ENCODE assay signal across 1 cellular context in the genomic region with DNA sequence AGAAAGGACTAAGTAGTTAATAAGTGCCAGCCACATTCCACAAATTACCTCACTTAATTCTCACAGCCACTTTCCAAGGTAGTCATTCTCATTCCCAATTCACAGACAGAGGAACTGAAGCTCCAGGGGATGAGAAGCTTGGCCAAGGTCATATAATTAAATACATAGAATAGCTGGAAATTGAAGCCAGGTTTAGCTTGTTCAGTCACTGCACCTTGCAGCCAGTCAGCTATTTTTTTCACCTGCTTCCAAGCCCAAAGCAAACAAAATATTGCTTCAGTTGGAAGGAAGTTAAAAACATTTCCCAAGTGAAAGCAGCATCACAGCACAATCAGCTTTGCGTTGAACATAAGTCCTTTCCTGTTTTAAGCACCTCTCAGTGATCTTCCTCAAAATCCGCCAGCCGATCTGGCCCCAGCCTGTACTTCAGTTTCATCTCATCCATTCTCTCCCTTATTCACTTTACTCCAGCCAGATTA.
TF ChIP-seq lines count a peak whose summit lies in the region.

No MANE protein-coding gene starts in this region.

TF ChIP-seq in endothelial cell of umbilical vein, 7 proteins besides CTCF, POLR2A, EP300 and RAD21 (continued from another document):
- TF ChIP-seq, protein P1, sequence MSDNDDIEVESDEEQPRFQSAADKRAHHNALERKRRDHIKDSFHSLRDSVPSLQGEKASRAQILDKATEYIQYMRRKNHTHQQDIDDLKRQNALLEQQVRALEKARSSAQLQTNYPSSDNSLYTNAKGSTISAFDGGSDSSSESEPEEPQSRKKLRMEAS (IDR thresholded peaks at IDR 0.05; ENCODE audit: insufficient read depth, insufficient read length) = no peak
- TF ChIP-seq JUN (IDR thresholded peaks at IDR 0.05; ENCODE audit: borderline replicate concordance, insufficient read depth, insufficient read length, low read depth) = no peak
